21 cellular contexts compared by ENCODE assay signal in the genomic region with DNA sequence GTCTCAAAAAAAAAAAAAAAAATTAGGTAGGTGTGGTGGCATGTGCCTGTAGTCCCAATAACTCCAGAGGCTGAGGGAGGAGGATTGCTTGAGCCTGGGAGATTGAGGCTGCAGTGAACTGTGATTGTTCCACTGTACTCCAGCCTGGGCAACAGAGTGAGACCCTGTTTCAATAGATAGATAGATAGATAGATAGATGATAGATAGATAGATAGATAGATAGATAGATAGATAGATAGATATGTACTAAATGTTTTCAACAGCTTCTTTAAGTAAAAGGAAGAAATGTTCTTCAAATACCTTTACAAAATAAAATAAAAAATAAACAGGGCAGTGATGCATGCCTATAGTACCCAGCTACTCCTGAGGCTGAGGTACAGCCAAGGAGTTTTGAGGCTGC.
"Had no signal": no experiment of that assay in that cellular context is flagged by ENCODE, and none has a peak within 500 bp of the region (broad histone marks: within the 10 kb centered on the region; RNA-seq: fewer than 3 reads in every experiment).

No MANE protein-coding gene starts in this region.

- H3K27ac ChIP-seq: HL-60, SJSA1, SK-N-MC had no signal

- DNase-seq: KBM-7, MV-4-11, NCI-H1048, NCI-H1105 treated with DMSO at 0.1 percent for 48 hours, NCI-H1417 treated with DMSO at 0.1 percent for 48 hours, NCI-H146, NCI-H1694 treated with DMSO at 0.1 percent for 48 hours, NCI-H1930, NCI-H2081, NCI-H2107, NCI-H2227 treated with DMSO at 0.1 percent for 48 hours, NCI-H524, NCI-H526 treated with DMSO at 0.1 percent for 48 hours, NCI-H748 treated with DMSO at 0.1 percent for 48 hours, Right ventricle myocardium superior, RPMI8226, SIG-M5 had no signal

- H3K9me3 Mint-ChIP-seq: IgD-negative memory B cell had no signal

- H3K27me3 Mint-ChIP-seq: IgD-negative memory B cell had no signal

- H3K27ac Mint-ChIP-seq: IgD-negative memory B cell had no signal

- H3K9me3 ChIP-seq: SJSA1 had no signal

- H3K4me3 Mint-ChIP-seq: IgD-negative memory B cell had no signal

- H3K4me3 ChIP-seq: SJSA1, SK-N-MC had no signal

- H3K27me3 ChIP-seq: SJSA1 had no signal
